11 cellular contexts compared by ENCODE assay signal in the genomic region with DNA sequence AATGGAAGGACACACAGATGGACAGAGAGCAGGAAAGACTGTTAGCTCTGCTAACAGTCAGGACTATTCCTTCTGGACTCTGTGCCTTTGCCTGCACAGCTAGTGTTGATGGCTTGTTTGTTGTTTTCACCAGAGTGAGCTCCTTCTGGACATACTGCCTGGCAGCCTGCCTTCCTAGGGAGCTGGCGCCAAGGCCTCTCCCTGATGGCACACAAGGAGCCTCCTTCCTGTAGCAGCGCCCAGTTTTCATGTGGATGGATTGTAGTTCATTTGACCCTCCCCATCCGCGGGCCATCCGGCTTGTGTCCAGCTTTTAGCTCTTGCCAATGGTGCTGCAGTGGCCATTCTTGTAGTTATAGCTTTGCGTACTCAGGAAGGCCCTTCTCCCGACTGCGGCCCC. TPM values are rescaled to one million over a fixed set of nuclear protein-coding genes. Genes with fewer than 3 reads are reported as not detected.
DNase-seq lines count a peak whose midpoint lies in the region; ATAC-seq lines count a peak whose summit lies in the region.
"Had no signal": no experiment of that assay in that cellular context is flagged by ENCODE, and none has a peak within 500 bp of the region (broad histone marks: within the 10 kb centered on the region; RNA-seq: fewer than 3 reads in every experiment).

No MANE protein-coding gene starts in this region.

- peaks cover 0 to 7% of the 10 kb centered on the region in 2 donors for H3K27me3 Mint-ChIP-seq in stimulated activated naive B cell treated with anti-CD40 and anti-IgM and Interleukin-4, amounts not matched to agents 10 μg/mL and 1 μg/mL and 100 μg/mL, for 72 hours
- H3K27me3 Mint-ChIP-seq: progenitor cell of endocrine pancreas had no signal

- no peaks in the 10 kb centered on the region for H3K9me3 ChIP-seq in right cardiac atrium (ENCODE audit: control insufficient read depth, low read length)

- WGBS in right cardiac atrium = 60% methylated on average over 8 of the region's 8 CpGs

- H3K27ac ChIP-seq in right cardiac atrium (ENCODE audit: low read length) = no peak overlapping the region
- H3K27ac ChIP-seq: SK-N-MC had no signal

- H3K27me3 ChIP-seq in right cardiac atrium (ENCODE audit: control insufficient read depth, insufficient read depth) = no peaks in the 10 kb centered on the region

- H3K4me1 Mint-ChIP-seq in stimulated activated naive B cell treated with anti-CD40 and anti-IgM and Interleukin-4, amounts not matched to agents 10 μg/mL and 1 μg/mL and 100 μg/mL, for 72 hours = peaks cover 0 to 7% of the 10 kb centered on the region in 2 donors
- H3K4me1 Mint-ChIP-seq: activated naive CD8-positive, alpha-beta T cell treated with anti-CD3 and anti-CD28 coated beads, Interleukin-2, amount 10 ng/mL, durations not matched to agents 7 days and 5 days had no signal

- H3K36me3 Mint-ChIP-seq in stimulated activated naive B cell treated with anti-CD40 and anti-IgM and Interleukin-4, amounts not matched to agents 10 μg/mL and 1 μg/mL and 100 μg/mL, for 72 hours = no peaks in the 10 kb centered on the region
- H3K36me3 Mint-ChIP-seq: activated naive CD8-positive, alpha-beta T cell treated with anti-CD3 and anti-CD28 coated beads, Interleukin-2, amount 10 ng/mL, durations not matched to agents 7 days and 5 days had no signal

- peak; percentile 21 for DNase-seq in NCI-H2171 (lab: John Stamatoyannopoulos, UW)
- DNase-seq in right cardiac atrium = peak; percentile 67 to 94 (median 88)
- peak; percentile 75 for DNase-seq in superior temporal gyrus (ENCODE audit: extremely low spot score)
- DNase-seq in stimulated activated naive B cell treated with anti-CD40 and anti-IgM and Interleukin-4, amounts not matched to agents 10 μg/mL and 1 μg/mL and 100 μg/mL, for 72 hours = no peak
- DNase-seq: activated CD4-positive, alpha-beta T cell treated with anti-CD3 and anti-CD28 coated beads for 48 hours; activated naive CD8-positive, alpha-beta T cell treated with anti-CD3 and anti-CD28 coated beads, Interleukin-2, amount 10 ng/mL, durations not matched to agents 7 days and 5 days; NCI-H69 had no signal

- no peak overlapping the region for H3K4me3 ChIP-seq in right cardiac atrium (ENCODE audit: low read length)
- H3K4me3 ChIP-seq: SK-N-MC had no signal

- H3K4me1 ChIP-seq in right cardiac atrium (ENCODE audit: control insufficient read depth, insufficient read depth, low read length) = no peaks in the 10 kb centered on the region

- no peak overlapping the region for H3K27ac Mint-ChIP-seq in stimulated activated naive B cell treated with anti-CD40 and anti-IgM and Interleukin-4, amounts not matched to agents 10 μg/mL and 1 μg/mL and 100 μg/mL, for 72 hours
- H3K27ac Mint-ChIP-seq: activated naive CD8-positive, alpha-beta T cell treated with anti-CD3 and anti-CD28 coated beads, Interleukin-2, amount 10 ng/mL, durations not matched to agents 7 days and 5 days; progenitor cell of endocrine pancreas had no signal

- ATAC-seq in right cardiac atrium = peak; percentile 5 to 63
- no peak for ATAC-seq in GM18511 (IDR thresholded peaks at IDR 0.05; ENCODE audit: unreplicated experiment)
- no peak for ATAC-seq in HG03280 (IDR thresholded peaks at IDR 0.05; ENCODE audit: unreplicated experiment)
- no peak for ATAC-seq in stimulated activated naive B cell treated with anti-CD40 and anti-IgM and Interleukin-4, amounts not matched to agents 10 μg/mL and 1 μg/mL and 100 μg/mL, for 72 hours (replicated peaks)

- no peaks in the 10 kb centered on the region for H3K9me3 Mint-ChIP-seq in stimulated activated naive B cell treated with anti-CD40 and anti-IgM and Interleukin-4, amounts not matched to agents 10 μg/mL and 1 μg/mL and 100 μg/mL, for 72 hours
- H3K9me3 Mint-ChIP-seq: activated naive CD8-positive, alpha-beta T cell treated with anti-CD3 and anti-CD28 coated beads, Interleukin-2, amount 10 ng/mL, durations not matched to agents 7 days and 5 days had no signal

- intact Hi-C loops in right cardiac atrium (cut with DNase I) = no loop called here

- H3K4me3 Mint-ChIP-seq in stimulated activated naive B cell treated with anti-CD40 and anti-IgM and Interleukin-4, amounts not matched to agents 10 μg/mL and 1 μg/mL and 100 μg/mL, for 72 hours = no peak overlapping the region
- H3K4me3 Mint-ChIP-seq: activated naive CD8-positive, alpha-beta T cell treated with anti-CD3 and anti-CD28 coated beads, Interleukin-2, amount 10 ng/mL, durations not matched to agents 7 days and 5 days had no signal

RNA-seq across cellular contexts. Expression of a gene that starts 16.6 kb away (rescaled TPM):
- 10 to 100 TPM; 35.4 to 48.0 (median 36.6) TPM for total RNA-seq in right cardiac atrium
- 18.3 TPM for polyA plus RNA-seq in right cardiac atrium

RNA-seq across cellular contexts. Expression of a gene that starts 18.4 kb away (rescaled TPM):
- 1 to 10 TPM; 1.1 to 2.7 (median 1.6) TPM for total RNA-seq in right cardiac atrium
- 0.59 TPM for polyA plus RNA-seq in right cardiac atrium

RNA-seq across cellular contexts. Expression of a gene that starts 21.9 kb away (rescaled TPM):
- total RNA-seq in right cardiac atrium = not detected
- polyA plus RNA-seq in right cardiac atrium = 0.75 TPM

Comparison
In these comparisons a context has a peak if more than half of its experiments do, and no peak if none do; other contexts are left out.
1. ATAC-seq: peak in right cardiac atrium (2 of 2); none in GM18511 (single experiment), HG03280 (single experiment) and stimulated activated naive B cell treated with anti-CD40 and anti-IgM and Interleukin-4, amounts not matched to agents 10 μg/mL and 1 μg/mL and 100 μg/mL, for 72 hours (0 of 2).